Comparison of ENCODE assay signal across 26 cellular contexts in the genomic region with DNA sequence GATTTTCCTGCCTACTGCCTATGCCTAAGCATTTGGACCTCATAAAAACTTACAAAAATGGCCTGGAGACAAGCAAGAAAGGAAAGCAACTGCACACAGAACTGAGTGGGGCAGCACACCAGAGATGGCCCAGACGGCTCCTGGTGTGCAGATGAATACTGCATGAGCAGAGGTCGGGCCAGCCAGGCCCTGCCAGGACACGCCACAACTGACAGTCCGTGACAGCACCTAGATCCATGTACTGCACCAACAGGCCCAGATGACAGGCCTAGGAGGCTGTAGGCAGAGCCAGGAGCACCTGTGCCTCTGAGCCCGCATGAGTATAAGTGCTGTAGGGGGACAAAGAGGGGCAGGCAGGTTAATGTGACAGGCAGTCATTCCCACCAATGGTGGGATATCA.
DNase-seq lines count a peak whose midpoint lies in the region; FAIRE-seq and TF ChIP-seq lines count a peak whose summit lies in the region.
"Had no signal": no experiment of that assay in that cellular context is flagged by ENCODE, and none has a peak within 500 bp of the region (broad histone marks: within the 10 kb centered on the region; RNA-seq: fewer than 3 reads in every experiment).

No MANE protein-coding gene starts in this region.

- no peak overlapping the region for H2BK5ac ChIP-seq in trophoblast cell (ENCODE audit: low read depth, low read length, poor library complexity)

- no peak overlapping the region for H2BK12ac ChIP-seq in trophoblast cell (ENCODE audit: low read length)

- H4K8ac ChIP-seq in trophoblast cell (ENCODE audit: low read depth, low read length), result no peak overlapping the region

- no peak overlapping the region for H3K4ac ChIP-seq in trophoblast cell (ENCODE audit: low read depth, low read length)

- peaks cover 24 to 26% of the 10 kb centered on the region in 2 experiments for H3K4me1 ChIP-seq in trophoblast cell (ENCODE audit: control insufficient read depth in 1 of 2, insufficient read depth in 2 of 2, low read length in 2 of 2)
- H3K4me1 ChIP-seq: A549, BE2C, HAP-1 had no signal

- H3K4me2 ChIP-seq in trophoblast cell (ENCODE audit: low read length), result no peak overlapping the region
- H3K4me2 ChIP-seq: A549; BLaER1 treated with 17β-estradiol and CSF1 and Interleukin-3, amounts not matched to agents 10 nM and 100 nM had no signal

- H3K27me3 ChIP-seq in bronchial epithelial cell (ENCODE audit: control insufficient read depth, insufficient read depth, low read length) (no peaks in the 10 kb centered on the region), trophoblast cell (ENCODE audit: insufficient read depth, low read length) (no peaks in the 10 kb centered on the region)
- H3K27me3 ChIP-seq: BE2C; BLaER1 treated with 17β-estradiol and CSF1 and Interleukin-3, amounts not matched to agents 10 nM and 100 nM had no signal

- peaks cover 2% of the 10 kb centered on the region for H3K79me2 ChIP-seq in trophoblast cell (ENCODE audit: control insufficient read depth, insufficient read depth, low read length, poor library complexity)

- H3K36me3 Mint-ChIP-seq in mesothelial cell of epicardium, result no peaks in the 10 kb centered on the region
- H3K36me3 Mint-ChIP-seq: CD14-positive monocyte; CD8-positive, alpha-beta memory T cell had no signal

- no peak overlapping the region for H3K23ac ChIP-seq in trophoblast cell (ENCODE audit: low read length)

- H2AFZ ChIP-seq in trophoblast cell (ENCODE audit: insufficient read depth, low read length, poor library complexity), result no peak overlapping the region

- no peak overlapping the region for H4K12ac ChIP-seq in trophoblast cell (ENCODE audit: low read depth, low read length)

- no CpG with 5 or more reads among the region's 5 CpGs for WGBS in trophoblast cell (ENCODE audit: extremely low coverage, insufficient coverage, insufficient read length)

- H3K27ac Mint-ChIP-seq in mesothelial cell of epicardium, result peak overlapping the region; percentile 7
- H3K27ac Mint-ChIP-seq: CD4-positive, alpha-beta T cell; CD8-positive, alpha-beta memory T cell; HFFc6 had no signal

- peak overlapping the region; percentile 49 for H3K18ac ChIP-seq in trophoblast cell (ENCODE audit: low read length)

- H3K9ac ChIP-seq in trophoblast cell (ENCODE audit: low read length), result no peak overlapping the region
- H3K9ac ChIP-seq: BLaER1 treated with 17β-estradiol and CSF1 and Interleukin-3, amounts not matched to agents 10 nM and 100 nM had no signal

- no peak overlapping the region for H2BK120ac ChIP-seq in trophoblast cell (ENCODE audit: insufficient read depth, low read length, poor library complexity)

- H3K14ac ChIP-seq in trophoblast cell (ENCODE audit: low read length), result no peak overlapping the region

- DNase-seq in bronchial epithelial cell (ENCODE audit: low read depth) (no peak), mesothelial cell of epicardium (ENCODE audit: low spot score in 2 of 2, unreplicated experiment in 2 of 2) (no peak), trophoblast cell (no peak), iPS-NIHi11 (ENCODE audit: low spot score) (no peak), MV-4-11 (lab: John Stamatoyannopoulos, UW) (no peak), GM20000 (ENCODE audit: low spot score) (no peak)
- no peak for DNase-seq in activated naive CD4-positive, alpha-beta T cell treated with anti-CD3 and anti-CD28 coated beads, Interleukin-2, amount 50 U/mL, for 16 hours
- DNase-seq: 8988T; ACHN; AML-193; BE2C; CD4-positive, alpha-beta T cell; CD8-positive, alpha-beta memory T cell; DMS 273 treated with DMSO at 0.1 percent for 48 hours; DMS79; GF-D8; GOT3; HFFc6 had no signal

- no peaks in the 10 kb centered on the region for H3K36me3 ChIP-seq in bronchial epithelial cell (ENCODE audit: control insufficient read depth, insufficient read depth, low read length)
- H3K36me3 ChIP-seq in trophoblast cell (ENCODE audit: control insufficient read depth in 1 of 2, insufficient read depth in 2 of 2, low read length in 2 of 2), result no peaks in the 10 kb centered on the region
- H3K36me3 ChIP-seq: BE2C; BLaER1 treated with 17β-estradiol and CSF1 and Interleukin-3, amounts not matched to agents 10 nM and 100 nM; HAP-1 had no signal

- no peak overlapping the region for H2AK5ac ChIP-seq in trophoblast cell (ENCODE audit: low read length)

- H3K4me1 Mint-ChIP-seq in mesothelial cell of epicardium, result peaks cover 47% of the 10 kb centered on the region
- H3K4me1 Mint-ChIP-seq: CD8-positive, alpha-beta memory T cell had no signal

- H3K27me3 Mint-ChIP-seq in mesothelial cell of epicardium (ENCODE audit: low read depth), result no peaks in the 10 kb centered on the region

- H3K4me3 ChIP-seq in bronchial epithelial cell (ENCODE audit: low read depth, low read length) (no peak overlapping the region), trophoblast cell (ENCODE audit: low read depth, low read length) (no peak overlapping the region)
- H3K4me3 ChIP-seq: A549; BLaER1 treated with 17β-estradiol and CSF1 and Interleukin-3, amounts not matched to agents 10 nM and 100 nM; HAP-1 had no signal

- no peak overlapping the region for H3K4me3 Mint-ChIP-seq in mesothelial cell of epicardium
- H3K4me3 Mint-ChIP-seq: CD14-positive monocyte; CD4-positive, alpha-beta T cell; CD8-positive, alpha-beta memory T cell; HFFc6 had no signal

- no peak overlapping the region for H3K27ac ChIP-seq in trophoblast cell (ENCODE audit: low read depth, low read length)
- H3K27ac ChIP-seq: A549; BLaER1 treated with 17β-estradiol and CSF1 and Interleukin-3, amounts not matched to agents 10 nM and 100 nM had no signal

- H3K79me1 ChIP-seq in trophoblast cell (ENCODE audit: low read length), result peaks cover 5% of the 10 kb centered on the region

- no peak for TF ChIP-seq CTCF in bronchial epithelial cell (IDR thresholded peaks at IDR 0.05; ENCODE audit: insufficient read depth, low read length, severe bottlenecking)
- TF ChIP-seq CTCF in mesothelial cell of epicardium (IDR thresholded peaks at IDR 0.05; ENCODE audit: unreplicated experiment), result no peak
- no peak for TF ChIP-seq CTCF in GM20000 (IDR thresholded peaks at IDR 0.05; ENCODE audit: extremely low read depth, missing control alignments)

- no peak overlapping the region for H4K91ac ChIP-seq in trophoblast cell (ENCODE audit: low read depth, low read length)

- peak; percentile 36 for FAIRE-seq in bronchial epithelial cell (lab: Jason Lieb, UNC)
- FAIRE-seq: A549, D721Med, GM12891, GM18507, H54 had no signal

- H3K9me3 Mint-ChIP-seq in mesothelial cell of epicardium, result no peaks in the 10 kb centered on the region
- H3K9me3 Mint-ChIP-seq: CD14-positive monocyte; CD4-positive, alpha-beta T cell; CD8-positive, alpha-beta memory T cell; HFFc6 had no signal

- H3K9me3 ChIP-seq in trophoblast cell (ENCODE audit: insufficient read depth, low read depth, low read length), result no peaks in the 10 kb centered on the region
- H3K9me3 ChIP-seq: A549; BE2C; BLaER1 treated with 17β-estradiol and CSF1 and Interleukin-3, amounts not matched to agents 10 nM and 100 nM; HAP-1 had no signal
